11 cellular contexts compared by ENCODE assay signal in genomic region chr3:58531956-58532355, GRCh38. TPM values are rescaled to one million over a fixed set of nuclear protein-coding genes. Genes with fewer than 3 reads are reported as not detected.
A peak's percentile ranks its signal among the peaks of the same experiment; 100 is the strongest.
DNase-seq lines count a peak whose midpoint lies in the region; ATAC-seq and TF ChIP-seq lines count a peak whose summit lies in the region.
"Had no signal": no experiment of that assay in that cellular context is flagged by ENCODE, and none has a peak within 500 bp of the region (broad histone marks: within the 10 kb centered on the region; RNA-seq: fewer than 3 reads in every experiment).

No MANE protein-coding gene starts in this region.

- H3K4me3 ChIP-seq in AG10803 (ENCODE audit: low read length), result no peak overlapping the region
- no peak overlapping the region for H3K4me3 ChIP-seq in NB4 (ENCODE audit: low read depth, low read length)

- H3K9me3 Mint-ChIP-seq in CD14-positive monocyte, result no peaks in the 10 kb centered on the region
- H3K9me3 Mint-ChIP-seq: activated naive CD4-positive, alpha-beta T cell treated with anti-CD3 and anti-CD28 coated beads, Interleukin-2, amount 50 U/mL, for 24 hours had no signal

- H3K4me1 Mint-ChIP-seq in CD14-positive monocyte, result peaks cover 25% of the 10 kb centered on the region

- ATAC-seq in GM21447 (IDR thresholded peaks at IDR 0.05; ENCODE audit: unreplicated experiment), result no peak

- TF ChIP-seq POLR2A in NB4 (IDR thresholded peaks at IDR 0.05; ENCODE audit: extremely low read depth, insufficient read length), result no peak

- H3K36me3 Mint-ChIP-seq in CD14-positive monocyte, result no peaks in the 10 kb centered on the region
- H3K36me3 Mint-ChIP-seq: activated naive CD4-positive, alpha-beta T cell treated with anti-CD3 and anti-CD28 coated beads, Interleukin-2, amount 50 U/mL, for 24 hours had no signal

- H3K27me3 Mint-ChIP-seq in CD14-positive monocyte (ENCODE audit: low read depth in 3 of 3), result peaks cover 0 to 5% (median 0%) of the 10 kb centered on the region in 3 donors
- H3K27me3 Mint-ChIP-seq: activated naive CD4-positive, alpha-beta T cell treated with anti-CD3 and anti-CD28 coated beads, Interleukin-2, amount 50 U/mL, for 24 hours had no signal

- intact Hi-C loops in CD14-positive monocyte (cut with micrococcal nuclease), result loop anchor here (2.0 to 10.0 kb wide), 6 partner anchors 69 to 347 kb away; partner anchors contain the start of gene PDHB (in 1 of the 2)

- DNase-seq in AG10803 (ENCODE audit: low read depth) (no peak), ELR (ENCODE audit: low read depth) (peak; percentile 68), NB4 (ENCODE audit: low read depth) (peak; percentile 42), dermis blood vessel endothelial cell (peak; percentile 48), CD14-positive monocyte (ENCODE audit: low spot score) (no peak), cerebellum (ENCODE audit: low spot score) (no peak)
- DNase-seq in activated effector memory CD4-positive, alpha-beta T cell treated with anti-CD3 and anti-CD28 coated beads, Interleukin-2, amount 50 U/mL, for 16 hours, result no peak
- DNase-seq: activated CD8-positive, alpha-beta T cell treated with anti-CD3 and anti-CD28 coated beads, Interleukin-2, amount 10 ng/mL, durations not matched to agents 7 days and 5 days had no signal

- TF ChIP-seq CTCF in AG10803 (conservative IDR thresholded peaks at IDR 0.05; ENCODE audit: low read length) (peak; percentile 33), NB4 (IDR thresholded peaks at IDR 0.05; ENCODE audit: low read depth, low read length) (peak; percentile 20), CD14-positive monocyte (IDR thresholded peaks at IDR 0.05) (no peak)

- H3K4me3 Mint-ChIP-seq in CD14-positive monocyte, result no peak overlapping the region
- H3K4me3 Mint-ChIP-seq: activated CD8-positive, alpha-beta T cell treated with anti-CD3 and anti-CD28 coated beads, Interleukin-2, amount 10 ng/mL, durations not matched to agents 7 days and 5 days; activated naive CD4-positive, alpha-beta T cell treated with anti-CD3 and anti-CD28 coated beads, Interleukin-2, amount 50 U/mL, for 24 hours had no signal

- H3K27ac Mint-ChIP-seq in CD14-positive monocyte, result peak overlapping the region in 2 of 7 donors; percentile 25 to 71
- H3K27ac Mint-ChIP-seq: activated CD8-positive, alpha-beta T cell treated with anti-CD3 and anti-CD28 coated beads, Interleukin-2, amount 10 ng/mL, durations not matched to agents 7 days and 5 days; activated naive CD4-positive, alpha-beta T cell treated with anti-CD3 and anti-CD28 coated beads, Interleukin-2, amount 50 U/mL, for 24 hours had no signal

RNA-seq across cellular contexts. Expression of gene ACOX2, which starts 5.0 kb away (rescaled TPM):
- 0.70 and 1.5 TPM in 2 replicates for total RNA-seq in dermis blood vessel endothelial cell
- polyA plus RNA-seq in CD14-positive monocyte, result 1 to 10 TPM; 2.4 to 2.5 TPM
- total RNA-seq in cerebellum, result 3.4 TPM
- total RNA-seq: activated CD8-positive, alpha-beta T cell treated with anti-CD3 and anti-CD28 coated beads, Interleukin-2, amount 10 ng/mL, durations not matched to agents 7 days and 5 days; T-helper 2 cell treated with Interferon-gamma antibody and Interleukin-4, amounts not matched to agents 100 ng/mL and 5 ng/mL, for 36 hours had no signal

RNA-seq across cellular contexts. Expression of gene KCTD6, which starts 40.1 kb away (rescaled TPM):
- 7.3 and 10.6 TPM in 2 replicates for total RNA-seq in dermis blood vessel endothelial cell
- polyA plus RNA-seq in CD14-positive monocyte, result 10 to 100 TPM; 11.3 to 11.9 TPM
- 33.2 TPM for total RNA-seq in cerebellum

RNA-seq across cellular contexts. Expression of gene FAM107A, which starts 45.2 kb away (rescaled TPM):
- total RNA-seq in dermis blood vessel endothelial cell, result 2.9 and 9.3 TPM in 2 replicates
- not detected for polyA plus RNA-seq in CD14-positive monocyte
- total RNA-seq in cerebellum, result 13.1 TPM
- total RNA-seq: activated CD8-positive, alpha-beta T cell treated with anti-CD3 and anti-CD28 coated beads, Interleukin-2, amount 10 ng/mL, durations not matched to agents 7 days and 5 days; T-helper 2 cell treated with Interferon-gamma antibody and Interleukin-4, amounts not matched to agents 100 ng/mL and 5 ng/mL, for 36 hours had no signal

Comparison
In these comparisons a context has a peak if more than half of its experiments do, and no peak if none do; other contexts are left out.
1. DNase-seq: peak in ELR (single experiment), NB4 (single experiment) and dermis blood vessel endothelial cell (single experiment); none in AG10803 (single experiment), CD14-positive monocyte (single experiment), activated effector memory CD4-positive, alpha-beta T cell treated with anti-CD3 and anti-CD28 coated beads, Interleukin-2, amount 50 U/mL, for 16 hours (single experiment) and cerebellum (single experiment).